Comparison of ENCODE assay signal across 8 cellular contexts in the genomic region with DNA sequence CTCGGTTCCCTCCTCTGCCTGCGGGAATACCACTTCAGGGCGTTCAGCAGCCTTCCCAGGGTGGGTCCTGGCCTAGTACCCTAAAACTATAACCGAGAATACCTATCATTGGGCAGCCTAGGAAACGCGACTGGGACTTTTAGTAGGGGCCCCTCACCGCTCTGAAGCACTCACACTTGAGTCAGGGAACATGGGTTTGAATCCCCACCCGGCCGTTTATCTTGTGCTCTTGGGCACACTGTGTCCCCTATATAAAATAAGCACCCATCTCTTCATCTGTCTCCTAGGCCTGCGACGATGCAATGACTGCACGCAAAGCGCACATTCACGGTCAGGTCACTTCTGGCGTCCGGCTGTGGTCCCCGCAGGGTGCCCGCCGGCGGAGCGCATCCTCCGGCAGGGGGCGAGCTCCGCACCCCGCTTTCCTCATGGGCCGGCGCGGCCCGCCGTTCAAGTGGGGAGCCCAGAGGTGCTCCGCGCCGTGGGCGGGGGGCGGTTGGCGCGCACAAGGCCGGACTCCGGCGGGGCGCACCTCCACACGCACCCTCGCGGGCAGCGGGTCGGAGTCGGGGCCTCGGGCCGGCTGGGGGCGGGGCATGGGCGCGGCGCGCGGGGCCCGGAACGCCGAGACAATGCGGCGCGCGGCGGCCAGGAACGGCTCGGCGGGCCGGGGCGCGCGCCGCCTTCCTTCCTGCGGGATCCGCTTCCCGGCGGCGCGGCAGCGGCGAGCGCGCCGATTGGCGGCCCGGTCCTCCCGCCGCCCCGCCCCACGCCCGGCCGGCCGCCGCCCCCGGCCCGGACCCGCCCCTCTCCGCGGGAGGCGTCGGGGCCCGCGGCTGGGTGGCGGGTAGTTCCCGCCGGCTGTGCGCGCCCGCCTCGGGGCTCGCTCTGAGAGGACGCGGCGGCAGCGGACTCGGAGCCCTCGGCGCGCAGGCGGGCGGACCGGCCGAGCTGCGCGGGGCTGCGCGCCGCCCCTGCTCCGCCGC. TPM values are rescaled to one million over a fixed set of nuclear protein-coding genes. Genes with fewer than 3 reads are reported as not detected.
DNase-seq lines count a peak whose midpoint lies in the region; ATAC-seq and TF ChIP-seq lines count a peak whose summit lies in the region.

A gene (plus strand): TSS at position 850 of the 986 bp plus-strand sequence. CDS start 293 bp downstream, outside the sequence.

- CTCF ChIA-PET in activated CD8-positive, alpha-beta memory T cell treated with anti-CD3 and anti-CD28 coated beads, Interleukin-2, amount 10 ng/mL, durations not matched to agents 7 days and 5 days (lab: Charles Lee): interaction anchor here (1.0 to 2.2 kb wide), 8 partner anchors 10 to 163 kb away, joined by 3 to 6 read pairs (median 4); no protein-coding TSS in a partner anchor

- H3K36me3 Mint-ChIP-seq in activated CD8-positive, alpha-beta memory T cell treated with anti-CD3 and anti-CD28 coated beads, Interleukin-2, amount 10 ng/mL, durations not matched to agents 7 days and 5 days: no peaks in the 10 kb centered on the region

- TF ChIP-seq CTCF in stomach (IDR thresholded peaks at IDR 0.05): peak in 5 of 7 experiments; percentile 67 to 88 (median 73)

- H3K9me3 ChIP-seq in esophagus (ENCODE audit: control insufficient read depth in 2 of 2, insufficient read depth in 1 of 2, low read depth in 1 of 2, low read length in 1 of 2) (no peaks in the 10 kb centered on the region), mononuclear cell (ENCODE audit: low read depth, low read length) (no peaks in the 10 kb centered on the region), stomach (no peaks in the 10 kb centered on the region)

- intact Hi-C loops in stomach (cut with DNase I; ENCODE audit: low total_unique reads): no loop called here

- TF ChIP-seq POLR2A in stomach (IDR thresholded peaks at IDR 0.05): no peak

- H3K27ac ChIP-seq in esophagus (ENCODE audit: low read depth in 2 of 2, low read length in 1 of 2): peak within 1 kb of the TSS; percentile 88
- H3K27ac ChIP-seq in stomach: peak within 1 kb of the TSS; percentile 90 to 99 (median 92)

- H3K9me3 Mint-ChIP-seq in activated CD8-positive, alpha-beta memory T cell treated with anti-CD3 and anti-CD28 coated beads, Interleukin-2, amount 10 ng/mL, durations not matched to agents 7 days and 5 days (ENCODE audit: low read depth): no peaks in the 10 kb centered on the region

- H3K4me3 ChIP-seq in esophagus (ENCODE audit: low read depth in 1 of 2, low read length in 2 of 2) (peak within 1 kb of the TSS; percentile 79 to 82), mononuclear cell (ENCODE audit: low read length) (peak within 1 kb of the TSS; percentile 35), stomach (peak within 1 kb of the TSS; percentile 59 to 81 (median 71))

- H3K36me3 ChIP-seq in esophagus (ENCODE audit: control insufficient read depth in 2 of 2, insufficient read depth in 2 of 2, low read length in 1 of 2): no peaks in the 10 kb centered on the region
- H3K36me3 ChIP-seq in stomach: no peaks in the 10 kb centered on the region

- peaks cover 0 to 2% of the 10 kb centered on the region in 2 donors for H3K4me1 ChIP-seq in esophagus (ENCODE audit: control insufficient read depth in 2 of 2, insufficient read depth in 2 of 2, low read length in 1 of 2)
- peaks cover 12% of the 10 kb centered on the region for H3K4me1 ChIP-seq in mononuclear cell (ENCODE audit: insufficient read depth, low read length)
- peaks cover 19 to 51% (median 39%) of the 10 kb centered on the region in 4 donors for H3K4me1 ChIP-seq in stomach

- H3K27me3 ChIP-seq in esophagus (ENCODE audit: control insufficient read depth in 1 of 2, insufficient read depth in 2 of 2, low read length in 2 of 2): no peaks in the 10 kb centered on the region
- peaks cover 38% of the 10 kb centered on the region for H3K27me3 ChIP-seq in mononuclear cell (ENCODE audit: insufficient read depth, low read length)
- peaks cover 0 to 12% (median 0%) of the 10 kb centered on the region in 3 donors for H3K27me3 ChIP-seq in stomach

- H3K4me1 Mint-ChIP-seq in activated CD8-positive, alpha-beta memory T cell treated with anti-CD3 and anti-CD28 coated beads, Interleukin-2, amount 10 ng/mL, durations not matched to agents 7 days and 5 days: peaks cover 5% of the 10 kb centered on the region

- TF ChIP-seq EP300 in stomach (IDR thresholded peaks at IDR 0.05): no peak

- 2 to 3% methylated on average over 62 to 128 of the region's 128 CpGs for WGBS in esophagus, 2 donors
- WGBS in stomach, 5 donors: 1 to 3% (median 3%) methylated on average over 52 to 120 of the region's 128 CpGs

- peak; percentile 59 to 63 for ATAC-seq in activated CD4-positive, CD25-positive, alpha-beta regulatory T cell treated with anti-CD3 and anti-CD28 coated beads, Interleukin-2, amount 50 U/mL, for 24 hours
- peak; percentile 60 for ATAC-seq in HG02852 (IDR thresholded peaks at IDR 0.05; ENCODE audit: unreplicated experiment)
- ATAC-seq in activated CD8-positive, alpha-beta memory T cell treated with anti-CD3 and anti-CD28 coated beads, Interleukin-2, amount 10 ng/mL, durations not matched to agents 7 days and 5 days: peak; percentile 80

- peak within 1 kb of the TSS; percentile 56 for H3K4me3 Mint-ChIP-seq in activated CD8-positive, alpha-beta memory T cell treated with anti-CD3 and anti-CD28 coated beads, Interleukin-2, amount 10 ng/mL, durations not matched to agents 7 days and 5 days

- DNase-seq in activated CD4-positive, CD25-positive, alpha-beta regulatory T cell (lab: John Stamatoyannopoulos, UW): no peak
- DNase-seq in NCI-H2227 (lab: John Stamatoyannopoulos, UW; ENCODE audit: unreplicated experiment): peak; percentile 86
- DNase-seq in activated CD8-positive, alpha-beta memory T cell treated with anti-CD3 and anti-CD28 coated beads, Interleukin-2, amount 10 ng/mL, durations not matched to agents 7 days and 5 days: peak; percentile 56
- peak; percentile 79 for DNase-seq in stomach

- no peak within 1 kb of the TSS for H3K27ac Mint-ChIP-seq in activated CD8-positive, alpha-beta memory T cell treated with anti-CD3 and anti-CD28 coated beads, Interleukin-2, amount 10 ng/mL, durations not matched to agents 7 days and 5 days

- H3K27me3 Mint-ChIP-seq in activated CD8-positive, alpha-beta memory T cell treated with anti-CD3 and anti-CD28 coated beads, Interleukin-2, amount 10 ng/mL, durations not matched to agents 7 days and 5 days: peaks cover 61% of the 10 kb centered on the region

RNA-seq across cellular contexts. Expression of the gene that starts here (rescaled TPM):
- under 1 TPM; 0.33 to 0.44 TPM for total RNA-seq in activated CD8-positive, alpha-beta memory T cell treated with anti-CD3 and anti-CD28 coated beads, Interleukin-2, amount 10 ng/mL, durations not matched to agents 7 days and 5 days
- 1 to 10 TPM; 4.0 to 5.3 TPM for polyA plus RNA-seq in esophagus
- total RNA-seq in mononuclear cell: 4.6 TPM
- 10 to 100 TPM; 32.1 to 55.4 (median 37.1) TPM for total RNA-seq in stomach
- 10 to 100 TPM in 1 of 3 donors, 1 to 10 TPM in 2; 9.7 to 25.1 (median 9.8) TPM for polyA plus RNA-seq in stomach

Comparison
In these comparisons a context has a peak if more than half of its experiments do, and no peak if none do; other contexts are left out.
1. Peak in DNase-seq and ATAC-seq in activated CD8-positive, alpha-beta memory T cell treated with anti-CD3 and anti-CD28 coated beads, Interleukin-2, amount 10 ng/mL, durations not matched to agents 7 days and 5 days; RNA of the gene not detected or under 1 TPM.
2. DNase-seq: peak in NCI-H2227 (single experiment) and stomach (single experiment); none in activated CD4-positive, CD25-positive, alpha-beta regulatory T cell (0 of 4).
3. Peak in every context shown above with its lines, with median percentiles within 50 percentile points of each other: ATAC-seq and H3K4me3 ChIP-seq.